Comparison of ENCODE assay signal across 8 cellular contexts in genomic region chr5:42767491-42768105, GRCh38. TPM values are rescaled to one million over a fixed set of nuclear protein-coding genes. Genes with fewer than 3 reads are reported as not detected.
DNase-seq lines count a peak whose midpoint lies in the region; ATAC-seq, FAIRE-seq and TF ChIP-seq lines count a peak whose summit lies in the region.

No MANE protein-coding gene starts in this region.

- CTCF ChIA-PET in GM12878 (lab: Yijun Ruan, JAX): interaction anchor here (0.6 to 1.8 kb wide), 41 partner anchors 9 to 1863 kb away, joined by 3 to 29 read pairs (median 4); partner anchors contain the start of genes CCDC152 and GHR

- DNase-seq in AG08396 (ENCODE audit: low spot score) (peak; percentile 12), GM13977 (ENCODE audit: low spot score) (peak; percentile 26), NCI-H1105 treated with DMSO at 0.1 percent for 48 hours (lab: John Stamatoyannopoulos, UW) (peak; percentile 60), GM12878 (ENCODE audit: low read depth, low spot score) (no peak), left colon (no peak), epidermal melanocyte (ENCODE audit: insufficient read length, low spot score) (no peak)
- DNase-seq in effector CD4-positive, alpha-beta T cell: no peak

- TF ChIP-seq CTCF in GM13977 (IDR thresholded peaks at IDR 0.05; ENCODE audit: extremely low read depth, insufficient read depth, missing control alignments): peak; percentile 46
- peak; percentile 31 to 56 (median 42); a peak in 4 of 6 replicates for TF ChIP-seq CTCF in GM12878 (IDR thresholded peaks at IDR 0.05 in 2 of 3, conservative IDR thresholded peaks at IDR 0.05 in 1 of 3; ENCODE audit: control insufficient read depth in 2 of 3, extremely low read depth in 1 of 3, insufficient read depth in 1 of 3, low read depth in 3 of 3, low read length in 3 of 3)

- H2AFZ ChIP-seq in GM12878 (ENCODE audit: control insufficient read depth, low read depth, low read length): no peak overlapping the region

- no peaks in the 10 kb centered on the region for H3K4me1 ChIP-seq in GM12878 (ENCODE audit: control insufficient read depth, insufficient read depth, low read length)

- no peaks in the 10 kb centered on the region for H3K27me3 ChIP-seq in GM12878 (replicated peaks in 1 of 2; ENCODE audit: control insufficient read depth in 2 of 2, insufficient read depth in 2 of 2, low read length in 1 of 2)

- H3K79me2 ChIP-seq in GM12878 (ENCODE audit: control insufficient read depth, insufficient read depth, low read length): no peaks in the 10 kb centered on the region

- in situ Hi-C loops in GM13977 (cut with MboI; ENCODE audit: low pct_unique_long_range_greater_than_20kb, low sequenced_read_pairs, unreplicated experiment): loop anchor here (25.0 kb wide), 1 partner anchor 905 kb away; the partner anchor contains the start of gene OXCT1
- in situ Hi-C loops in GM12878 (cut with MboI): loop anchor here (10.0 kb wide), 1 partner anchor 913 kb away; no protein-coding TSS in a partner anchor

- SMC1A ChIA-PET in GM12878 (lab: Charles Lee; ENCODE audit: uncharacterized antibody, unreplicated experiment): interaction anchor here (0.6 to 1.7 kb wide), 36 partner anchors 8 to 1072 kb away, joined by 3 to 17 read pairs (median 4); partner anchors contain the start of gene GHR

- H3K9me3 ChIP-seq in GM12878 (replicated peaks; ENCODE audit: control insufficient read depth, insufficient read depth, low read length): no peaks in the 10 kb centered on the region

- H3K27ac ChIP-seq in GM12878 (ENCODE audit: control insufficient read depth, insufficient read depth): no peak overlapping the region

- POLR2A ChIA-PET in GM12878 (lab: Charles Lee): no interaction called here

- intact Hi-C loops in GM12878 (cut with micrococcal nuclease; ENCODE audit: unreplicated experiment) (loop anchor here (5.0 kb wide), 3 partner anchors 120 to 910 kb away; no protein-coding TSS in a partner anchor), left colon (cut with DNase I, micrococcal nuclease) (loop anchor here in 1 of 2 donors (5.0 kb wide), 1 partner anchor 760 kb away; no protein-coding TSS in a partner anchor)

- H4K20me1 ChIP-seq in GM12878 (ENCODE audit: control insufficient read depth, insufficient read depth): no peaks in the 10 kb centered on the region

- peak; percentile 44 for FAIRE-seq in GM12878 (lab: Jason Lieb, UNC)

- no peak overlapping the region for H3K4me3 ChIP-seq in GM12878

- RAD21 ChIA-PET in GM12878 (lab: Charles Lee; ENCODE audit: unreplicated experiment): interaction anchor here (0.5 to 1.6 kb wide), 27 partner anchors 20 to 911 kb away, joined by 3 to 28 read pairs (median 3); partner anchors contain the start of genes GHR, RIMOC1 and SELENOP

- ATAC-seq in GM12878 (peak; percentile 53), left colon (peak; percentile 42), HG02763 (IDR thresholded peaks at IDR 0.05; ENCODE audit: unreplicated experiment) (no peak)

- no TSS peak for BruUV-seq in GM12878 (replicated peaks; lab: Mats Ljungman, UMichigan)

- no peaks in the 10 kb centered on the region for H3K36me3 ChIP-seq in GM12878 (ENCODE audit: control insufficient read depth in 2 of 2, insufficient read depth in 2 of 2, low read length in 1 of 2)

- TF ChIP-seq POLR2A in GM12878 (IDR thresholded peaks at IDR 0.05; ENCODE audit: low read depth, low read length): no peak

- 67% methylated on average over 3 of the region's 3 CpGs for WGBS in GM12878 (ENCODE audit: insufficient coverage, insufficient replicate concordance, low lambda C conversion rate, missing lambda C conversion rate)

- TF ChIP-seq EP300 in GM12878 (IDR thresholded peaks at IDR 0.05; ENCODE audit: borderline replicate concordance in 1 of 2, control insufficient read depth in 1 of 2, low read depth in 2 of 2, low read length in 2 of 2): no peak

- peak; percentile 70 for TF ChIP-seq RAD21 in GM12878 (IDR thresholded peaks at IDR 0.05; ENCODE audit: insufficient read depth, low read depth, low read length)

- no peak overlapping the region for H3K4me2 ChIP-seq in GM12878 (ENCODE audit: control insufficient read depth, insufficient read depth)

- no peak overlapping the region for H3K9ac ChIP-seq in GM12878 (ENCODE audit: control insufficient read depth, insufficient read depth, low read length)

TF ChIP-seq in GM12878, 131 proteins besides CTCF, POLR2A, EP300 and RAD21:
- peak; percentile 46; the same call in 1 of the 2 replicates for TF ChIP-seq SMC3 (IDR thresholded peaks at IDR 0.05; ENCODE audit: borderline replicate concordance, low read length)
- TF ChIP-seq YY1 (IDR thresholded peaks at IDR 0.05; ENCODE audit: low read depth, low read length): no peak
- no peak for TF ChIP-seq RAD51 (IDR thresholded peaks at IDR 0.05)
- no peak for TF ChIP-seq NFXL1 (IDR thresholded peaks at IDR 0.05; ENCODE audit: borderline replicate concordance)
- TF ChIP-seq CHD2 (IDR thresholded peaks at IDR 0.05; ENCODE audit: borderline replicate concordance, low read depth, low read length): no peak
- no peak for TF ChIP-seq NFIC (IDR thresholded peaks at IDR 0.05; ENCODE audit: low read depth, low read length)
- no peak for TF ChIP-seq SMARCA5 (IDR thresholded peaks at IDR 0.05)
- 0 out of 2 replicates have a peak, but pooled peaks have one; percentile 17 for TF ChIP-seq ZNF24 (IDR thresholded peaks at IDR 0.05)

RNA-seq across cellular contexts. Expression of gene CCDC152, which starts 11.0 kb away (rescaled TPM):
- total RNA-seq in GM12878 (2013; cell fraction: nucleolus; rRNA removed): not detected in 2 replicates
- total RNA-seq in GM12878 (2014; rRNA removed): 7.1 and 8.4 TPM in 2 replicates
- total RNA-seq in GM12878 (2014; rRNA removed; fragmentation: Illumina TruSeq; extraction: Trizol): 12.6 and 12.9 TPM in 2 replicates
- total RNA-seq in GM12878 (2021): 9.8 and 11.6 TPM in 2 replicates
- 5.2 TPM for polyA plus RNA-seq in GM12878 (2011; ENCODE audit: low read depth)
- 0.12 and 0.36 TPM in 2 replicates for polyA plus RNA-seq in GM12878 (2011; rRNA removed)
- polyA plus RNA-seq in GM12878 (2011; cell fraction: cytosol; rRNA removed): 0.02 and 0.04 TPM in 2 replicates
- polyA plus RNA-seq in GM12878 (2011; cell fraction: nucleus; rRNA removed): 0.06 and 0.07 TPM in 2 replicates
- polyA plus RNA-seq in GM12878 (2012): 14.4 and 15.1 TPM in 2 replicates
- 14.2 and 18.5 TPM in 2 replicates for polyA plus RNA-seq in GM12878 (2014; fragmentation: Illumina TruSeq; extraction: Trizol)
- polyA plus RNA-seq in GM12878 (2014; fragmentation: Nextera tagmentation; extraction: Ambion mirVana): 10 to 100 TPM; 25.2 to 25.8 TPM
- 6.0 and 8.1 TPM in 2 replicates for polyA plus RNA-seq in GM12878 (2014; rRNA removed)
- 10 to 100 TPM; 21.6 to 22.7 TPM for polyA plus RNA-seq in GM12878 (2016; fragmentation: Nextera tagmentation; extraction: Ambion mirVana)
- polyA minus RNA-seq in GM12878 (2011; rRNA and poly(A)+ RNA removed): not detected in 2 replicates
- not detected in 2 replicates for polyA minus RNA-seq in GM12878 (2011; cell fraction: cytosol; rRNA and poly(A)+ RNA removed)
- polyA minus RNA-seq in GM12878 (2011; cell fraction: nucleus; rRNA and poly(A)+ RNA removed): 0.12 TPM in 1 of 2 replicates, not detected in the other
- total RNA-seq in left colon: under 1 TPM; 0.09 to 0.70 TPM

RNA-seq across cellular contexts. Expression of gene SELENOP, which starts 44.1 kb away (rescaled TPM):
- 0.10 TPM in 1 of 2 replicates, not detected in the other for total RNA-seq in GM12878 (2013; cell fraction: nucleolus; rRNA removed)
- 0.05 TPM in 1 of 2 replicates, not detected in the other for total RNA-seq in GM12878 (2014; rRNA removed)
- total RNA-seq in GM12878 (2014; rRNA removed; fragmentation: Illumina TruSeq; extraction: Trizol): 0.27 TPM in 1 of 2 replicates, not detected in the other
- total RNA-seq in GM12878 (2021): 0.95 and 1.0 TPM in 2 replicates
- polyA plus RNA-seq in GM12878 (2011; ENCODE audit: low read depth): 0.30 TPM
- polyA plus RNA-seq in GM12878 (2011; rRNA removed): 5.0 and 5.1 TPM in 2 replicates
- 2.8 and 3.6 TPM in 2 replicates for polyA plus RNA-seq in GM12878 (2011; cell fraction: cytosol; rRNA removed)
- 0.70 and 1.8 TPM in 2 replicates for polyA plus RNA-seq in GM12878 (2011; cell fraction: nucleus; rRNA removed)
- polyA plus RNA-seq in GM12878 (2012): 0.95 and 1.3 TPM in 2 replicates
- polyA plus RNA-seq in GM12878 (2014; fragmentation: Illumina TruSeq; extraction: Trizol): not detected in 2 replicates
- polyA plus RNA-seq in GM12878 (2014; fragmentation: Nextera tagmentation; extraction: Ambion mirVana): under 1 TPM; 0.08 to 0.60 TPM
- 0.13 TPM in 1 of 2 replicates, not detected in the other for polyA plus RNA-seq in GM12878 (2014; rRNA removed)
- 1 to 10 TPM in 1 of 2 experiments, under 1 TPM in 1; 0.88 to 1.2 TPM for polyA plus RNA-seq in GM12878 (2016; fragmentation: Nextera tagmentation; extraction: Ambion mirVana)
- 1.4 and 4.6 TPM in 2 replicates for polyA minus RNA-seq in GM12878 (2011; rRNA and poly(A)+ RNA removed)
- 3.6 TPM in 1 of 2 replicates, not detected in the other for polyA minus RNA-seq in GM12878 (2011; cell fraction: cytosol; rRNA and poly(A)+ RNA removed)
- polyA minus RNA-seq in GM12878 (2011; cell fraction: nucleus; rRNA and poly(A)+ RNA removed): 2.3 and 2.4 TPM in 2 replicates
- total RNA-seq in left colon: 1,000 to 10,000 TPM; 1,235 to 2,399 TPM

Comparison
In these comparisons a context has a peak if more than half of its experiments do, and no peak if none do; other contexts are left out.
1. DNase-seq: peak in AG08396 (single experiment), GM13977 (single experiment) and NCI-H1105 treated with DMSO at 0.1 percent for 48 hours (single experiment); none in GM12878 (single experiment), left colon (0 of 2), epidermal melanocyte (single experiment) and effector CD4-positive, alpha-beta T cell (single experiment).
2. RNA of gene SELENOP, which starts 44.1 kb away (total RNA-seq): 1,235 to 2,399 TPM in left colon; 0.05 to 1.0 TPM in GM12878; every median in the first group is over 100 times any median in the second.